ENCODE assay signal across 15 cellular contexts in genomic region chr5:168315416-168315990, GRCh38. TPM values are rescaled to one million over a fixed set of nuclear protein-coding genes. Genes with fewer than 3 reads are reported as not detected.
DNase-seq lines count a peak whose midpoint lies in the region; TF ChIP-seq lines count a peak whose summit lies in the region.
"Had no signal": no experiment of that assay in that cellular context is flagged by ENCODE, and none has a peak within 500 bp of the region (broad histone marks: within the 10 kb centered on the region; RNA-seq: fewer than 3 reads in every experiment).

No MANE protein-coding gene starts in this region.

- H3K27ac Mint-ChIP-seq in nephron progenitor cell, result peak overlapping the region; percentile 54
- H3K27ac Mint-ChIP-seq in activated CD4-positive, alpha-beta T cell treated with anti-CD3 and anti-CD28 coated beads, Interleukin-2, amount 10 ng/mL, durations not matched to agents 24 days and 14 days, result no peak overlapping the region
- H3K27ac Mint-ChIP-seq: activated naive CD8-positive, alpha-beta T cell; dendritic cell treated with granulocyte-macrophage colony-stimulating factor and Interleukin-4, amounts not matched to agents 40 ng/mL and 50 ng/mL, for 4 days had no signal

- no peak for TF ChIP-seq POLR2A in esophagus squamous epithelium (IDR thresholded peaks at IDR 0.05)

- no peak for TF ChIP-seq CTCF in 22Rv1 (IDR thresholded peaks at IDR 0.05)
- no peak for TF ChIP-seq CTCF in PC-9 (conservative IDR thresholded peaks at IDR 0.05)
- no peak for TF ChIP-seq CTCF in esophagus squamous epithelium (IDR thresholded peaks at IDR 0.05)
- TF ChIP-seq CTCF in nephron progenitor cell (IDR thresholded peaks at IDR 0.05), result no peak

- no peak overlapping the region for H2AFZ ChIP-seq in PC-9

- H3K9me3 Mint-ChIP-seq in nephron progenitor cell, result no peaks in the 10 kb centered on the region
- H3K9me3 Mint-ChIP-seq in activated CD4-positive, alpha-beta T cell treated with anti-CD3 and anti-CD28 coated beads, Interleukin-2, amount 10 ng/mL, durations not matched to agents 24 days and 14 days, result no peaks in the 10 kb centered on the region
- H3K9me3 Mint-ChIP-seq: dendritic cell treated with granulocyte-macrophage colony-stimulating factor and Interleukin-4, amounts not matched to agents 40 ng/mL and 50 ng/mL, for 4 days had no signal

- H3K27me3 Mint-ChIP-seq in nephron progenitor cell (ENCODE audit: low read depth, poor library complexity), result peaks cover 4% of the 10 kb centered on the region
- no peaks in the 10 kb centered on the region for H3K27me3 Mint-ChIP-seq in activated CD4-positive, alpha-beta T cell treated with anti-CD3 and anti-CD28 coated beads, Interleukin-2, amount 10 ng/mL, durations not matched to agents 24 days and 14 days
- H3K27me3 Mint-ChIP-seq: activated naive CD8-positive, alpha-beta T cell; dendritic cell treated with granulocyte-macrophage colony-stimulating factor and Interleukin-4, amounts not matched to agents 40 ng/mL and 50 ng/mL, for 4 days had no signal

- intact Hi-C loops in PC-9 (cut with micrococcal nuclease; ENCODE audit: unreplicated experiment), result loop anchor here (10.0 kb wide), 2 partner anchors 1021 to 1839 kb away; no protein-coding TSS in a partner anchor
- intact Hi-C loops in esophagus squamous epithelium (cut with DNase I), result no loop called here
- intact Hi-C loops in activated CD4-positive, alpha-beta T cell treated with anti-CD3 and anti-CD28 coated beads, Interleukin-2, amount 10 ng/mL, durations not matched to agents 24 days and 14 days (cut with micrococcal nuclease), result no loop called here

- H3K9me2 ChIP-seq in PC-9 (ENCODE audit: insufficient read depth), result no peaks in the 10 kb centered on the region

- POLR2A ChIA-PET in PC-9 (lab: Charles Lee; ENCODE audit: unreplicated experiment), result interaction anchor here (0.5 to 1.2 kb wide), 8 partner anchors 9 to 94 kb away, joined by 3 to 6 read pairs (median 6); no protein-coding TSS in a partner anchor

- TSS peak; percentile 45 for BruUV-seq in PC-9 (replicated peaks; lab: Mats Ljungman, UMichigan)

- peak overlapping the region; percentile 77 for H3K4me2 ChIP-seq in PC-9

- H4K20me1 ChIP-seq in PC-9 (ENCODE audit: insufficient read depth), result peaks cover 4% of the 10 kb centered on the region

- H3K27me3 ChIP-seq in PC-9 (ENCODE audit: insufficient read depth, low read depth) (no peaks in the 10 kb centered on the region), esophagus squamous epithelium (no peaks in the 10 kb centered on the region)
- H3K27me3 ChIP-seq: neutrophil, uterus had no signal

- H3K4me1 ChIP-seq in PC-9 (replicated peaks; ENCODE audit: insufficient read depth) (peaks cover 87% of the 10 kb centered on the region), esophagus squamous epithelium (peaks cover 8 to 37% (median 20%) of the 10 kb centered on the region in 3 donors)
- H3K4me1 ChIP-seq: uterus had no signal

- H3K4me3 ChIP-seq in PC-9 (peak overlapping the region; percentile 33; the same call in 1 of the 2 replicates), esophagus squamous epithelium (no peak overlapping the region)
- H3K4me3 ChIP-seq: uterus had no signal

- H3K4me3 Mint-ChIP-seq in nephron progenitor cell, result peak overlapping the region; percentile 35
- no peak overlapping the region for H3K4me3 Mint-ChIP-seq in activated CD4-positive, alpha-beta T cell treated with anti-CD3 and anti-CD28 coated beads, Interleukin-2, amount 10 ng/mL, durations not matched to agents 24 days and 14 days
- H3K4me3 Mint-ChIP-seq: activated naive CD8-positive, alpha-beta T cell; dendritic cell treated with granulocyte-macrophage colony-stimulating factor and Interleukin-4, amounts not matched to agents 40 ng/mL and 50 ng/mL, for 4 days had no signal

- peaks cover 73% of the 10 kb centered on the region for H3F3A ChIP-seq in PC-9 (ENCODE audit: insufficient read depth, low read depth)

- DNase-seq in PC-9 (no peak), esophagus squamous epithelium (lab: John Stamatoyannopoulos, UW) (no peak), nephron progenitor cell (peak; percentile 28), NCI-H2171 (lab: John Stamatoyannopoulos, UW) (no peak), HuH-7.5 (ENCODE audit: low spot score) (no peak), anterior cingulate cortex (lab: John Stamatoyannopoulos, UW) (no peak)
- DNase-seq in activated CD4-positive, alpha-beta T cell treated with anti-CD3 and anti-CD28 coated beads, Interleukin-2, amount 10 ng/mL, durations not matched to agents 24 days and 14 days, result no peak
- DNase-seq: DMS 273 treated with DMSO at 0.1 percent for 48 hours; SHP77; stimulated activated CD4-positive, alpha-beta T cell treated with anti-CD3 and anti-CD28 coated beads, Interleukin-15, amount 100 ng/mL, for 24 hours; uterus had no signal

- CTCF ChIA-PET in PC-9 (lab: Charles Lee), result interaction anchor here (0.7 to 1.2 kb wide), 2 partner anchors 33 to 71 kb away, joined by 3 read pairs; no protein-coding TSS in a partner anchor

- no peaks in the 10 kb centered on the region for H3K36me3 Mint-ChIP-seq in nephron progenitor cell (ENCODE audit: low read depth)
- no peaks in the 10 kb centered on the region for H3K36me3 Mint-ChIP-seq in activated CD4-positive, alpha-beta T cell treated with anti-CD3 and anti-CD28 coated beads, Interleukin-2, amount 10 ng/mL, durations not matched to agents 24 days and 14 days (ENCODE audit: low read depth)
- H3K36me3 Mint-ChIP-seq: activated naive CD8-positive, alpha-beta T cell had no signal

- peaks cover 98% of the 10 kb centered on the region for H3K79me2 ChIP-seq in PC-9 (ENCODE audit: low read depth)

- H3K9me3 ChIP-seq in PC-9 (ENCODE audit: insufficient read depth, low read depth), result no peaks in the 10 kb centered on the region
- no peaks in the 10 kb centered on the region for H3K9me3 ChIP-seq in esophagus squamous epithelium
- H3K9me3 ChIP-seq: neutrophil, uterus had no signal

- H3K27ac ChIP-seq in 22Rv1 (peak overlapping the region; percentile 78), PC-9 (peak overlapping the region; percentile 85), esophagus squamous epithelium (peak overlapping the region; percentile 37 to 60 (median 51))
- H3K27ac ChIP-seq: neutrophil, uterus had no signal

- peaks cover 52% of the 10 kb centered on the region for H3K4me1 Mint-ChIP-seq in nephron progenitor cell
- no peaks in the 10 kb centered on the region for H3K4me1 Mint-ChIP-seq in activated CD4-positive, alpha-beta T cell treated with anti-CD3 and anti-CD28 coated beads, Interleukin-2, amount 10 ng/mL, durations not matched to agents 24 days and 14 days

- WGBS in esophagus squamous epithelium, 2 donors, result 82 to 84% methylated on average over 6 to 10 of the region's 10 CpGs

- no peaks in the 10 kb centered on the region for H3K36me3 ChIP-seq in PC-9 (ENCODE audit: low read depth)
- no peaks in the 10 kb centered on the region for H3K36me3 ChIP-seq in esophagus squamous epithelium
- H3K36me3 ChIP-seq: neutrophil, uterus had no signal

RNA-seq across cellular contexts. Expression of gene WWC1, which starts 24.1 kb away (rescaled TPM):
- total RNA-seq in PC-9 (2021) (79.5 and 97.7 TPM in 2 replicates), esophagus squamous epithelium (10 to 100 TPM; 14.4 to 25.0 (median 16.1) TPM)
- 1.1 and 2.4 TPM in 2 replicates for total RNA-seq in activated CD4-positive, alpha-beta T cell treated with anti-CD3 and anti-CD28 coated beads, Interleukin-2, amount 10 ng/mL, durations not matched to agents 24 days and 14 days
